Comparison of ENCODE assay signal across 25 cellular contexts in genomic region chr18:75810481-75810880, GRCh38.
DNase-seq lines count a peak whose midpoint lies in the region; ATAC-seq and TF ChIP-seq lines count a peak whose summit lies in the region.
"Had no signal": no experiment of that assay in that cellular context is flagged by ENCODE, and none has a peak within 500 bp of the region (broad histone marks: within the 10 kb centered on the region; RNA-seq: fewer than 3 reads in every experiment).

No MANE protein-coding gene starts in this region.

- no peak for ATAC-seq in GM21390 (IDR thresholded peaks at IDR 0.05; ENCODE audit: unreplicated experiment)
- no peak for ATAC-seq in HG02852 (IDR thresholded peaks at IDR 0.05; ENCODE audit: unreplicated experiment)
- no peak for ATAC-seq in GM18873 (IDR thresholded peaks at IDR 0.05; ENCODE audit: low FRiP score, unreplicated experiment)
- ATAC-seq: activated naive CD8-positive, alpha-beta T cell treated with anti-CD3 and anti-CD28 coated beads, Interleukin-2, amount 50 U/mL, for 24 hours had no signal

- H3K9me3 ChIP-seq in mesodermal cell (ENCODE audit: control insufficient read depth, low read length), result no peaks in the 10 kb centered on the region
- no peaks in the 10 kb centered on the region for H3K9me3 ChIP-seq in smooth muscle cell (replicated peaks; ENCODE audit: low read depth)
- H3K9me3 ChIP-seq: testis had no signal

- no peaks in the 10 kb centered on the region for H4K20me1 ChIP-seq in smooth muscle cell (ENCODE audit: low read depth)

- no peaks in the 10 kb centered on the region for H3K79me2 ChIP-seq in smooth muscle cell (ENCODE audit: low read depth)

- DNase-seq in LHCN-M2 (ENCODE audit: low read depth), result peak; percentile 57
- peak; percentile 27 for DNase-seq in astrocyte of the hippocampus (ENCODE audit: low read depth, low spot score)
- no peak for DNase-seq in smooth muscle cell (lab: John Stamatoyannopoulos, UW; ENCODE audit: unreplicated experiment)
- no peak for DNase-seq in SK-N-DZ (ENCODE audit: low spot score)
- DNase-seq: activated CD4-positive, alpha-beta T cell treated with anti-CD3 and anti-CD28 coated beads for 48 hours; activated gamma-delta T cell; activated naive CD8-positive, alpha-beta T cell treated with anti-CD3 and anti-CD28 coated beads, Interleukin-2, amount 50 U/mL, for 24 hours; activated T-cell treated with anti-CD3 and anti-CD28 coated beads, Interleukin-2, amount 50 U/mL, for 24 hours; CD4-positive, CD25-positive, alpha-beta regulatory T cell; cerebellar nuclear complex; HCEC 1CT; islet precursor cell; MV-4-11; PC-9; Right ventricle myocardium superior; stimulated activated naive CD4-positive, alpha-beta T cell treated with Interleukin-2 at 50 U/mL for 16 hours; SW 1271; T-helper 9 cell; testis; WERI-Rb-1 had no signal

- H3K9ac ChIP-seq in smooth muscle cell (ENCODE audit: low read depth), result peak overlapping the region; percentile 91
- H3K9ac ChIP-seq: KMS-11 had no signal

- H3K27ac ChIP-seq in mesodermal cell (ENCODE audit: low read depth, low read length, severe bottlenecking), result peak overlapping the region; percentile 97
- H3K27ac ChIP-seq in smooth muscle cell (ENCODE audit: low read depth), result peak overlapping the region; percentile 97
- H3K27ac ChIP-seq: KMS-11, PC-9, testis, WERI-Rb-1 had no signal

- H3K4me1 ChIP-seq in mesodermal cell (ENCODE audit: control insufficient read depth, insufficient read depth, low read length, poor library complexity, severe bottlenecking) (peaks cover 34% of the 10 kb centered on the region), smooth muscle cell (ENCODE audit: low read depth) (no peaks in the 10 kb centered on the region)
- H3K4me1 ChIP-seq: testis had no signal

- peaks cover 9% of the 10 kb centered on the region for H3F3A ChIP-seq in smooth muscle cell (ENCODE audit: low read depth)

- H3K4me2 ChIP-seq in smooth muscle cell, result peak overlapping the region; percentile 80
- H3K4me2 ChIP-seq: KMS-11, PC-9 had no signal

- WGBS in mesodermal cell (ENCODE audit: insufficient coverage in 2 of 2), 2 experiments, result 83% methylated on average over 1 of the region's 9 CpGs; no CpG with 5 or more reads in 1 of the 2 experiments
- WGBS in smooth muscle cell (ENCODE audit: low lambda C conversion rate), result 26% methylated on average over 9 of the region's 9 CpGs

- H2AFZ ChIP-seq in smooth muscle cell (ENCODE audit: low read depth), result peak overlapping the region; percentile 78
- H2AFZ ChIP-seq: PC-9 had no signal

- H3K4me3 ChIP-seq in mesodermal cell (ENCODE audit: extremely low read depth, insufficient read depth, low read length, poor library complexity, severe bottlenecking) (no peak overlapping the region), smooth muscle cell (peak overlapping the region; percentile 13)
- H3K4me3 ChIP-seq: PC-9, testis had no signal

- no peaks in the 10 kb centered on the region for H3K36me3 ChIP-seq in mesodermal cell (ENCODE audit: control insufficient read depth, insufficient read depth, low read length)
- H3K36me3 ChIP-seq in smooth muscle cell (ENCODE audit: low read depth), result no peaks in the 10 kb centered on the region
- H3K36me3 ChIP-seq: WERI-Rb-1 had no signal

- no peaks in the 10 kb centered on the region for H3K27me3 ChIP-seq in smooth muscle cell (ENCODE audit: low read depth)
- H3K27me3 ChIP-seq: testis had no signal

- no peak for TF ChIP-seq CTCF in smooth muscle cell (IDR thresholded peaks at IDR 0.05; ENCODE audit: borderline replicate concordance, insufficient read depth, poor library complexity, severe bottlenecking)

Comparison
In these comparisons a context has a peak if more than half of its experiments do, and no peak if none do; other contexts are left out.
1. DNase-seq: peak in LHCN-M2 (single experiment) and astrocyte of the hippocampus (single experiment); none in smooth muscle cell (single experiment) and SK-N-DZ (single experiment).